24 cellular contexts compared by ENCODE assay signal in genomic region chr6:116955773-116956172, GRCh38.
"Had no signal": no experiment of that assay in that cellular context is flagged by ENCODE, and none has a peak within 500 bp of the region (broad histone marks: within the 10 kb centered on the region; RNA-seq: fewer than 3 reads in every experiment).

No MANE protein-coding gene starts in this region.

- H3K4me3 ChIP-seq: heart right ventricle, left lung, lower lobe of right lung, right atrium auricular region, skin epidermis, suprapubic skin, thoracic aorta, tibial artery, uterus had no signal

- ATAC-seq: heart right ventricle; left cardiac atrium; left lung; lower lobe of right lung; naive thymus-derived CD8-positive, alpha-beta T cell; sciatic nerve; stimulated activated effector memory CD8-positive, alpha-beta T cell treated with anti-CD3 and anti-CD28 coated beads, Interleukin-12 subunit alpha, Interleukin-12 subunit beta, amount 100 ng/mL, for 72 hours had no signal

- DNase-seq: heart right ventricle; hippocampal formation; kidney glomerular epithelial cell; left cardiac atrium; left lung; lower lobe of right lung; mammary epithelial cell; mesenchymal stem cell; naive thymus-derived CD8-positive, alpha-beta T cell; nucleus accumbens; stimulated activated CD4-positive, alpha-beta T cell treated with anti-CD3 and anti-CD28 coated beads, Interleukin-12 subunit alpha, Interleukin-12 subunit beta, amount 100 ng/mL, for 4 hours; stimulated activated CD4-positive, alpha-beta T cell treated with anti-CD3 and anti-CD28 coated beads, Interleukin-15, amount 100 ng/mL, for 24 hours; stimulated activated CD4-positive, alpha-beta T cell treated with anti-CD3 and anti-CD28 coated beads, Interleukin-2, amount 100 ng/mL, for 24 hours; stimulated activated CD4-positive, alpha-beta T cell treated with anti-CD3 and anti-CD28 coated beads, Interleukin-4, amount 100 ng/mL, for 24 hours; stimulated activated naive CD4-positive, alpha-beta T cell; tibial artery; uterus had no signal

- H2AFZ ChIP-seq: parathyroid adenoma had no signal

- H3K79me2 ChIP-seq: parathyroid adenoma had no signal

- H3K27ac ChIP-seq: heart right ventricle, left lung, lower lobe of right lung, parathyroid adenoma, right atrium auricular region, skin epidermis, suprapubic skin, thoracic aorta, tibial artery, uterus had no signal

- H3K27me3 ChIP-seq: heart right ventricle, left lung, right atrium auricular region, suprapubic skin, tibial artery, uterus had no signal

- H3K9me3 ChIP-seq: heart right ventricle, left lung, lower lobe of right lung, right atrium auricular region, suprapubic skin, thoracic aorta, tibial artery, uterus had no signal

- H3K4me1 ChIP-seq: heart right ventricle, left lung, lower lobe of right lung, parathyroid adenoma, right atrium auricular region, suprapubic skin, tibial artery, uterus had no signal

- H3K36me3 ChIP-seq: heart right ventricle, left lung, lower lobe of right lung, right atrium auricular region, suprapubic skin, thoracic aorta, tibial artery, uterus had no signal
